1 cellular context compared by ENCODE assay signal in the genomic region with DNA sequence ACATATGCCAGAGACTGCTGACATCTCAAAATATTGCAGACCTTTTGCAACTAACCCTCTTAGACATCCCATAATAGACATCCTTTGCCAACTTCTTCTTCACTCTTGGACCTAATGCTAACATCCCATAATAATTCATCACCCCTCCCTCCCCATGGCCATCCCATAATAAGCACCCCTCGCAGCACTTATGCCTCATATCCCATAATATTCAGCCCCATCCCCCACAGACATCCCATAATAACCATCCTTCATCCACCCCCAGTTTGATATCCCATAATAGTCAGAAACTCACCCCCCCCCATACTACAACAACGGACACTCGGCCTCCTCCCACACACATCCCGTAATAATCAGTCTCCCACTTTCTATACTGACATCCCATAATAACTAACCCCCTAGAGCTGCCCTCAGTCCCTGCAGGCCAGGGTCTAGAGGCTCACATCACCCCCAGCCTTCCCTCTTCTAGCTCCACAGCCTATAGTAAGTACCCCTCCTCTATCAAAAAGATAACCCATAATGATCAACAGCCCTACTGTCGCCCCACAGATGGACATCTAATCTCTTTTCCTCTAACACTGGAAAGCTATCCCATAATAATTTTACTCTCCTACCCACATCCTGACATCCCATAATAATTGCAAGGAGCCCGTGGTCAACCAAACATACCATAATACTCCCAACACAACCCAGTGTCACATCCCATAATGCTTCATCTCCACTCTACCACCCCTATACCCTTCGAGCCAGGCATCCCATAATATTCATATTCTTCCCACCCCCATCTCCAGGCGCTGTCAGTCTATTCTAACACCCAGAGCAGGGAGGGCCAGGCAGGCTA.
TF ChIP-seq lines count a peak whose summit lies in the region.

No MANE protein-coding gene starts in this region.

TF ChIP-seq in HEK293, 187 proteins besides CTCF, POLR2A, EP300 and RAD21 (continued from another document and continues in another):
- TF ChIP-seq ZBTB10 (tag by site-specific recombination; IDR thresholded peaks at IDR 0.05) (peak; percentile 84), ZNF23 (tag by site-specific recombination; IDR thresholded peaks at IDR 0.05; ENCODE audit: borderline replicate concordance) (no peak), ZNF600 (tag by site-specific recombination; IDR thresholded peaks at IDR 0.05) (no peak), SCRT2 (tag by site-specific recombination; IDR thresholded peaks at IDR 0.05) (no peak; the same call in 1 of the 2 replicates), ZNF354C (tag by site-specific recombination; IDR thresholded peaks at IDR 0.05; ENCODE audit: borderline replicate concordance, low read depth) (no peak), ZFP69B (tag by site-specific recombination; IDR thresholded peaks at IDR 0.05) (peak; percentile 68; the same call in 1 of the 2 replicates), ZNF530 (tag by site-specific recombination; IDR thresholded peaks at IDR 0.05; ENCODE audit: low read depth) (0 out of 2 replicates have a peak, but pooled peaks have one; percentile 26), ZNF362 (tag by site-specific recombination; IDR thresholded peaks at IDR 0.05) (no peak), ZNF660 (tag by site-specific recombination; IDR thresholded peaks at IDR 0.05) (no peak), ZNF488 (tag by site-specific recombination; IDR thresholded peaks at IDR 0.05) (no peak), ZNF311 (tag by site-specific recombination; IDR thresholded peaks at IDR 0.05; ENCODE audit: borderline replicate concordance) (no peak), ZNF335 (tag by site-specific recombination; conservative IDR thresholded peaks at IDR 0.05) (peak; percentile 72), SP2 (tag by site-specific recombination; IDR thresholded peaks at IDR 0.05) (peak; percentile 87), ZNF561 (tag by site-specific recombination; IDR thresholded peaks at IDR 0.05; ENCODE audit: borderline replicate concordance) (no peak), ELK4 (IDR thresholded peaks at IDR 0.05; ENCODE audit: borderline replicate concordance, low read depth, low read length) (no peak), PRDM4 (tag by site-specific recombination; IDR thresholded peaks at IDR 0.05) (peak; percentile 34; the same call in 1 of the 2 replicates), ZSCAN4 (tag by site-specific recombination; IDR thresholded peaks at IDR 0.05) (peak; percentile 96), ZBTB17 (tag by site-specific recombination; IDR thresholded peaks at IDR 0.05) (peak; percentile 82), ZNF350 (tag by site-specific recombination; IDR thresholded peaks at IDR 0.05) (no peak), ZNF248 (tag by site-specific recombination; IDR thresholded peaks at IDR 0.05) (no peak), ZNF169 (tag by site-specific recombination; IDR thresholded peaks at IDR 0.05) (no peak), ZNF48 (tag by site-specific recombination; IDR thresholded peaks at IDR 0.05) (no peak), SP7 (tag by site-specific recombination; IDR thresholded peaks at IDR 0.05) (peak; percentile 67), ZNF433 (tag by site-specific recombination; IDR thresholded peaks at IDR 0.05; ENCODE audit: low read depth) (no peak), ZNF121 (tag by site-specific recombination; IDR thresholded peaks at IDR 0.05) (no peak), ZNF585B (tag by site-specific recombination; IDR thresholded peaks at IDR 0.05) (no peak), GFI1B (tag by site-specific recombination; IDR thresholded peaks at IDR 0.05) (no peak), ZNF830 (tag by site-specific recombination; IDR thresholded peaks at IDR 0.05; ENCODE audit: low read depth) (no peak), ZSCAN30 (tag by site-specific recombination; IDR thresholded peaks at IDR 0.05) (no peak), ZBTB1 (tag by site-specific recombination; IDR thresholded peaks at IDR 0.05) (no peak), ZNF394 (tag by site-specific recombination; IDR thresholded peaks at IDR 0.05; ENCODE audit: borderline replicate concordance) (0 out of 2 replicates have a peak, but pooled peaks have one; percentile 24), ZNF670 (tag by site-specific recombination; IDR thresholded peaks at IDR 0.05; ENCODE audit: low read depth) (no peak)
- TF ChIP-seq, protein P1, sequence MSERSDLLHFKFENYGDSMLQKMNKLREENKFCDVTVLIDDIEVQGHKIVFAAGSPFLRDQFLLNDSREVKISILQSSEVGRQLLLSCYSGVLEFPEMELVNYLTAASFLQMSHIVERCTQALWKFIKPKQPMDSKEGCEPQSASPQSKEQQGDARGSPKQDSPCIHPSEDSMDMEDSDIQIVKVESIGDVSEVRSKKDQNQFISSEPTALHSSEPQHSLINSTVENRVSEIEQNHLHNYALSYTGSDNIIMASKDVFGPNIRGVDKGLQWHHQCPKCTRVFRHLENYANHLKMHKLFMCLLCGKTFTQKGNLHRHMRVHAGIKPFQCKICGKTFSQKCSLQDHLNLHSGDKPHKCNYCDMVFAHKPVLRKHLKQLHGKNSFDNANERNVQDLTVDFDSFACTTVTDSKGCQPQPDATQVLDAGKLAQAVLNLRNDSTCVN (tag by site-specific recombination; optimal IDR thresholded peaks at IDR 0.05) = no peak
- TF ChIP-seq, protein P2, sequence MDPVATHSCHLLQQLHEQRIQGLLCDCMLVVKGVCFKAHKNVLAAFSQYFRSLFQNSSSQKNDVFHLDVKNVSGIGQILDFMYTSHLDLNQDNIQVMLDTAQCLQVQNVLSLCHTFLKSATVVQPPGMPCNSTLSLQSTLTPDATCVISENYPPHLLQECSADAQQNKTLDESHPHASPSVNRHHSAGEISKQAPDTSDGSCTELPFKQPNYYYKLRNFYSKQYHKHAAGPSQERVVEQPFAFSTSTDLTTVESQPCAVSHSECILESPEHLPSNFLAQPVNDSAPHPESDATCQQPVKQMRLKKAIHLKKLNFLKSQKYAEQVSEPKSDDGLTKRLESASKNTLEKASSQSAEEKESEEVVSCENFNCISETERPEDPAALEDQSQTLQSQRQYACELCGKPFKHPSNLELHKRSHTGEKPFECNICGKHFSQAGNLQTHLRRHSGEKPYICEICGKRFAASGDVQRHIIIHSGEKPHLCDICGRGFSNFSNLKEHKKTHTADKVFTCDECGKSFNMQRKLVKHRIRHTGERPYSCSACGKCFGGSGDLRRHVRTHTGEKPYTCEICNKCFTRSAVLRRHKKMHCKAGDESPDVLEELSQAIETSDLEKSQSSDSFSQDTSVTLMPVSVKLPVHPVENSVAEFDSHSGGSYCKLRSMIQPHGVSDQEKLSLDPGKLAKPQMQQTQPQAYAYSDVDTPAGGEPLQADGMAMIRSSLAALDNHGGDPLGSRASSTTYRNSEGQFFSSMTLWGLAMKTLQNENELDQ (tag by site-specific recombination; IDR thresholded peaks at IDR 0.05; ENCODE audit: low read depth) = no peak
- TF ChIP-seq, protein P3, sequence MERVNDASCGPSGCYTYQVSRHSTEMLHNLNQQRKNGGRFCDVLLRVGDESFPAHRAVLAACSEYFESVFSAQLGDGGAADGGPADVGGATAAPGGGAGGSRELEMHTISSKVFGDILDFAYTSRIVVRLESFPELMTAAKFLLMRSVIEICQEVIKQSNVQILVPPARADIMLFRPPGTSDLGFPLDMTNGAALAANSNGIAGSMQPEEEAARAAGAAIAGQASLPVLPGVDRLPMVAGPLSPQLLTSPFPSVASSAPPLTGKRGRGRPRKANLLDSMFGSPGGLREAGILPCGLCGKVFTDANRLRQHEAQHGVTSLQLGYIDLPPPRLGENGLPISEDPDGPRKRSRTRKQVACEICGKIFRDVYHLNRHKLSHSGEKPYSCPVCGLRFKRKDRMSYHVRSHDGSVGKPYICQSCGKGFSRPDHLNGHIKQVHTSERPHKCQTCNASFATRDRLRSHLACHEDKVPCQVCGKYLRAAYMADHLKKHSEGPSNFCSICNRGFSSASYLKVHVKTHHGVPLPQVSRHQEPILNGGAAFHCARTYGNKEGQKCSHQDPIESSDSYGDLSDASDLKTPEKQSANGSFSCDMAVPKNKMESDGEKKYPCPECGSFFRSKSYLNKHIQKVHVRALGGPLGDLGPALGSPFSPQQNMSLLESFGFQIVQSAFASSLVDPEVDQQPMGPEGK (tag by site-specific recombination; IDR thresholded peaks at IDR 0.05) = peak; percentile 98
- TF ChIP-seq, protein P4, sequence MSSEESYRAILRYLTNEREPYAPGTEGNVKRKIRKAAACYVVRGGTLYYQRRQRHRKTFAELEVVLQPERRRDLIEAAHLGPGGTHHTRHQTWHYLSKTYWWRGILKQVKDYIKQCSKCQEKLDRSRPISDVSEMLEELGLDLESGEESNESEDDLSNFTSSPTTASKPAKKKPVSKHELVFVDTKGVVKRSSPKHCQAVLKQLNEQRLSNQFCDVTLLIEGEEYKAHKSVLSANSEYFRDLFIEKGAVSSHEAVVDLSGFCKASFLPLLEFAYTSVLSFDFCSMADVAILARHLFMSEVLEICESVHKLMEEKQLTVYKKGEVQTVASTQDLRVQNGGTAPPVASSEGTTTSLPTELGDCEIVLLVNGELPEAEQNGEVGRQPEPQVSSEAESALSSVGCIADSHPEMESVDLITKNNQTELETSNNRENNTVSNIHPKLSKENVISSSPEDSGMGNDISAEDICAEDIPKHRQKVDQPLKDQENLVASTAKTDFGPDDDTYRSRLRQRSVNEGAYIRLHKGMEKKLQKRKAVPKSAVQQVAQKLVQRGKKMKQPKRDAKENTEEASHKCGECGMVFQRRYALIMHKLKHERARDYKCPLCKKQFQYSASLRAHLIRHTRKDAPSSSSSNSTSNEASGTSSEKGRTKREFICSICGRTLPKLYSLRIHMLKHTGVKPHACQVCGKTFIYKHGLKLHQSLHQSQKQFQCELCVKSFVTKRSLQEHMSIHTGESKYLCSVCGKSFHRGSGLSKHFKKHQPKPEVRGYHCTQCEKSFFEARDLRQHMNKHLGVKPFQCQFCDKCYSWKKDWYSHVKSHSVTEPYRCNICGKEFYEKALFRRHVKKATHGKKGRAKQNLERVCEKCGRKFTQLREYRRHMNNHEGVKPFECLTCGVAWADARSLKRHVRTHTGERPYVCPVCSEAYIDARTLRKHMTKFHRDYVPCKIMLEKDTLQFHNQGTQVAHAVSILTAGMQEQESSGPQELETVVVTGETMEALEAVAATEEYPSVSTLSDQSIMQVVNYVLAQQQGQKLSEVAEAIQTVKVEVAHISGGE (tag by site-specific recombination; conservative IDR thresholded peaks at IDR 0.05; ENCODE audit: low read depth) = no peak
